In genomic region chr15:38652998-38653397, GRCh38 we compare ENCODE assay signal across 10 cellular contexts.
DNase-seq lines count a peak whose midpoint lies in the region; ATAC-seq and TF ChIP-seq lines count a peak whose summit lies in the region.
"Had no signal": no experiment of that assay in that cellular context is flagged by ENCODE, and none has a peak within 500 bp of the region (broad histone marks: within the 10 kb centered on the region; RNA-seq: fewer than 3 reads in every experiment).

No MANE protein-coding gene starts in this region.

- H3K4me3 Mint-ChIP-seq in CD4-positive, alpha-beta T cell = peak overlapping the region; percentile 81
- H3K4me3 Mint-ChIP-seq in activated T-cell treated with anti-CD3 and anti-CD28 coated beads, Interleukin-2, amount 50 U/mL, for 4 hours = peak overlapping the region; percentile 70
- peak overlapping the region; percentile 79 to 92 (median 84) for H3K4me3 Mint-ChIP-seq in naive thymus-derived CD4-positive, alpha-beta T cell

- H3K27me3 Mint-ChIP-seq in CD4-positive, alpha-beta T cell = no peaks in the 10 kb centered on the region
- H3K27me3 Mint-ChIP-seq in activated T-cell treated with anti-CD3 and anti-CD28 coated beads, Interleukin-2, amount 50 U/mL, for 4 hours (ENCODE audit: low read depth) = no peaks in the 10 kb centered on the region
- H3K27me3 Mint-ChIP-seq in naive thymus-derived CD4-positive, alpha-beta T cell = no peaks in the 10 kb centered on the region

- POLR2A ChIA-PET in CD4-positive, alpha-beta T cell (lab: Charles Lee) = interaction anchor here (0.6 to 16.9 kb wide), 20 partner anchors 10 to 199 kb away, joined by 3 to 484 read pairs (median 6); partner anchors contain the start of genes FAM98B and RASGRP1
- POLR2A ChIA-PET in naive thymus-derived CD4-positive, alpha-beta T cell (lab: Charles Lee) = interaction anchor here (0.6 to 19.6 kb wide), 24 partner anchors 10 to 199 kb away, joined by 3 to 548 read pairs (median 6); partner anchors contain the start of genes FAM98B and RASGRP1

- H3K36me3 ChIP-seq in naive thymus-derived CD4-positive, alpha-beta T cell (ENCODE audit: control insufficient read depth in 2 of 3, insufficient read depth in 3 of 3, low read length in 3 of 3) = no peaks in the 10 kb centered on the region

- DNase-seq in CD4-positive, alpha-beta T cell = peak; percentile 57 to 84 (median 70)
- DNase-seq in T-helper 1 cell = peak; percentile 45 to 94 (median 65)
- peak; percentile 55 for DNase-seq in activated T-cell treated with anti-CD3 and anti-CD28 coated beads, Interleukin-2, amount 50 U/mL, for 4 hours
- DNase-seq in naive thymus-derived CD4-positive, alpha-beta T cell = peak; percentile 22 to 94 (median 93)
- DNase-seq in SW480 (ENCODE audit: low spot score) = no peak
- DNase-seq: NCI-H2081 had no signal

- CTCF ChIA-PET in CD4-positive, alpha-beta T cell (lab: Charles Lee) = interaction anchor here (0.8 to 6.5 kb wide), 17 partner anchors 9 to 213 kb away, joined by 3 to 60 read pairs (median 5); partner anchors contain the start of genes FAM98B and RASGRP1
- CTCF ChIA-PET in naive thymus-derived CD4-positive, alpha-beta T cell (lab: Charles Lee) = interaction anchor here (0.6 to 9.9 kb wide), 22 partner anchors 10 to 181 kb away, joined by 3 to 241 read pairs (median 4); partner anchors contain the start of gene RASGRP1

- peak; percentile 77 for ATAC-seq in CD4-positive, alpha-beta T cell (ENCODE audit: poor library complexity)
- ATAC-seq in activated T-cell treated with anti-CD3 and anti-CD28 coated beads, Interleukin-2, amount 50 U/mL, for 4 hours = peak; percentile 67 to 71
- ATAC-seq in naive thymus-derived CD4-positive, alpha-beta T cell = peak; percentile 86
- ATAC-seq in GM19397 (IDR thresholded peaks at IDR 0.05; ENCODE audit: unreplicated experiment) = no peak
- no peak for ATAC-seq in HG03354 (IDR thresholded peaks at IDR 0.05; ENCODE audit: poor library complexity, severe bottlenecking, unreplicated experiment)
- ATAC-seq in HG02870 (IDR thresholded peaks at IDR 0.05; ENCODE audit: unreplicated experiment) = no peak

- no peaks in the 10 kb centered on the region for H3K27me3 ChIP-seq in CD4-positive, alpha-beta T cell (ENCODE audit: control insufficient read depth, insufficient read depth, low read length)
- no peaks in the 10 kb centered on the region for H3K27me3 ChIP-seq in naive thymus-derived CD4-positive, alpha-beta T cell (ENCODE audit: control insufficient read depth in 2 of 2, insufficient read depth in 2 of 2, low read length in 2 of 2)

- peak overlapping the region; percentile 45 for H3K4me3 ChIP-seq in naive thymus-derived CD4-positive, alpha-beta T cell (ENCODE audit: low read length)
- H3K4me3 ChIP-seq: skin epidermis had no signal

- no peaks in the 10 kb centered on the region for H3K9me3 Mint-ChIP-seq in CD4-positive, alpha-beta T cell
- no peaks in the 10 kb centered on the region for H3K9me3 Mint-ChIP-seq in activated T-cell treated with anti-CD3 and anti-CD28 coated beads, Interleukin-2, amount 50 U/mL, for 4 hours
- H3K9me3 Mint-ChIP-seq in naive thymus-derived CD4-positive, alpha-beta T cell = peaks cover 0 to 3% (median 0%) of the 10 kb centered on the region in 11 donors

- peaks cover 57 to 70% of the 10 kb centered on the region in 2 donors for H3K4me1 ChIP-seq in naive thymus-derived CD4-positive, alpha-beta T cell (ENCODE audit: control insufficient read depth in 2 of 2, insufficient read depth in 2 of 2, low read length in 2 of 2)

- H3K9me3 ChIP-seq in CD4-positive, alpha-beta T cell (ENCODE audit: control insufficient read depth, low read length) = no peaks in the 10 kb centered on the region
- no peaks in the 10 kb centered on the region for H3K9me3 ChIP-seq in naive thymus-derived CD4-positive, alpha-beta T cell (ENCODE audit: control insufficient read depth in 2 of 3, low read length in 3 of 3)

- H3K36me3 Mint-ChIP-seq in CD4-positive, alpha-beta T cell (ENCODE audit: low read depth) = no peaks in the 10 kb centered on the region
- no peaks in the 10 kb centered on the region for H3K36me3 Mint-ChIP-seq in activated T-cell treated with anti-CD3 and anti-CD28 coated beads, Interleukin-2, amount 50 U/mL, for 4 hours (ENCODE audit: insufficient read depth)
- peaks cover 0 to 32% (median 0%) of the 10 kb centered on the region in 5 donors for H3K36me3 Mint-ChIP-seq in naive thymus-derived CD4-positive, alpha-beta T cell

- H3K27ac Mint-ChIP-seq in CD4-positive, alpha-beta T cell = peak overlapping the region; percentile 93
- H3K27ac Mint-ChIP-seq in naive thymus-derived CD4-positive, alpha-beta T cell = peak overlapping the region; percentile 93 to 99 (median 96)

- H3K27ac ChIP-seq in CD4-positive, alpha-beta T cell (ENCODE audit: low read depth, low read length) = peak overlapping the region; percentile 80
- peak overlapping the region; percentile 70 for H3K27ac ChIP-seq in naive thymus-derived CD4-positive, alpha-beta T cell (ENCODE audit: low read depth, low read length)

- intact Hi-C loops in CD4-positive, alpha-beta T cell (cut with DNase I, micrococcal nuclease) = loop anchor here (1.0 to 2.0 kb wide), 3 partner anchors 12 to 26 kb away; no protein-coding TSS in a partner anchor
- intact Hi-C loops in naive thymus-derived CD4-positive, alpha-beta T cell (cut with micrococcal nuclease) = loop anchor here (1.0 to 2.0 kb wide), 6 partner anchors 10 to 89 kb away; partner anchors contain the start of gene RASGRP1 (in 1 of the 2)

- TF ChIP-seq CTCF in CD4-positive, alpha-beta T cell (IDR thresholded peaks at IDR 0.05) = peak; percentile 44

- peaks cover 85% of the 10 kb centered on the region for H3K4me1 Mint-ChIP-seq in CD4-positive, alpha-beta T cell (ENCODE audit: low read depth)
- H3K4me1 Mint-ChIP-seq in activated T-cell treated with anti-CD3 and anti-CD28 coated beads, Interleukin-2, amount 50 U/mL, for 4 hours (ENCODE audit: low read depth) = peaks cover 75% of the 10 kb centered on the region
- H3K4me1 Mint-ChIP-seq in naive thymus-derived CD4-positive, alpha-beta T cell = peaks cover 41 to 93% (median 89%) of the 10 kb centered on the region in 7 donors

Comparison
In these comparisons a context has a peak if more than half of its experiments do, and no peak if none do; other contexts are left out.
1. ATAC-seq: peak in CD4-positive, alpha-beta T cell (single experiment), activated T-cell treated with anti-CD3 and anti-CD28 coated beads, Interleukin-2, amount 50 U/mL, for 4 hours (2 of 2) and naive thymus-derived CD4-positive, alpha-beta T cell (single experiment); none in GM19397 (single experiment), HG03354 (single experiment) and HG02870 (single experiment).
2. Peak in every context shown above with its lines, with median percentiles within 50 percentile points of each other: H3K4me3 Mint-ChIP-seq.